Comparison of ENCODE assay signal across 12 cellular contexts in the genomic region with DNA sequence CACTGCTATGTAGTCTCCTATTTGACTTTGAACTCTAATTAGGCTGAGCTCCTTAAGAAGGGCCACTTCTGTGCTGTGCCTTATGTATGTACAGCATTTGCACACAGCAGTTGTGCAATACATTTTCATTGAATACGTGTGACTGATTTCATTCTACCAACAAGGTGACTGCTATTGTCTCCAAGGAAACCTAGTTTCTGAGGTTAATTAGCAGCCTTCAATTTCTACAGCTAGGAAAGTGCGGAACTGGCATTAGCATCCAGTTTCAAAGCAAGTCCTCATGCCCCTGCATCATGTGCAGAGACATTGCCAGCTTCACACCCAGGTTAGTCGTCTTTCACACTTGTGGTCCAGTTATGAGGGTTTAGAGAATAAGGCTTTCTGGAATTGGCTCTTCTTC. TPM values are rescaled to one million over a fixed set of nuclear protein-coding genes. Genes with fewer than 3 reads are reported as not detected.
A peak's percentile ranks its signal among the peaks of the same experiment; 100 is the strongest.
DNase-seq lines count a peak whose midpoint lies in the region; ATAC-seq and TF ChIP-seq lines count a peak whose summit lies in the region.
"Had no signal": no experiment of that assay in that cellular context is flagged by ENCODE, and none has a peak within 500 bp of the region (broad histone marks: within the 10 kb centered on the region; RNA-seq: fewer than 3 reads in every experiment).

No MANE protein-coding gene starts in this region.

- POLR2A ChIA-PET in T-cell (lab: Charles Lee) = interaction anchor here (0.5 to 1.8 kb wide), 4 partner anchors 13 to 58 kb away, joined by 3 to 7 read pairs (median 4); no protein-coding TSS in a partner anchor

- H3K9me3 Mint-ChIP-seq in T-cell (no peaks in the 10 kb centered on the region), natural killer cell (no peaks in the 10 kb centered on the region)

- intact Hi-C loops in natural killer cell (cut with micrococcal nuclease) = no loop called here

- peak; percentile 8 for DNase-seq in NCI-H748 (lab: John Stamatoyannopoulos, UW; ENCODE audit: unreplicated experiment)
- no peak for DNase-seq in NCI-H748 treated with DMSO at 0.1 percent for 48 hours (lab: John Stamatoyannopoulos, UW)
- no peak for DNase-seq in T-cell
- no peak for DNase-seq in natural killer cell
- no peak for DNase-seq in NCI-H187 (lab: John Stamatoyannopoulos, UW)
- no peak for DNase-seq in H7
- DNase-seq in COR-L47 (lab: John Stamatoyannopoulos, UW) = no peak
- DNase-seq: GF-D8, NCI-H1048, upper lobe of left lung had no signal

- H3K4me3 Mint-ChIP-seq in T-cell (peak overlapping the region; percentile 29 to 80 (median 39)), natural killer cell (no peak overlapping the region)

- H3K4me3 ChIP-seq in H7 (ENCODE audit: insufficient read depth, low read depth, low read length) = no peak overlapping the region
- H3K4me3 ChIP-seq: ascending aorta, upper lobe of left lung had no signal

- H3K4me1 Mint-ChIP-seq in T-cell (peaks cover 94 to 96% (median 95%) of the 10 kb centered on the region in 3 donors), natural killer cell (peaks cover 76 to 87% of the 10 kb centered on the region in 2 donors)

- H3K27me3 Mint-ChIP-seq in T-cell (no peaks in the 10 kb centered on the region), natural killer cell (ENCODE audit: low read depth in 2 of 2) (no peaks in the 10 kb centered on the region)

- TF ChIP-seq CTCF in natural killer cell (IDR thresholded peaks at IDR 0.05) = no peak

- H3K27me3 ChIP-seq in H7 (ENCODE audit: control insufficient read depth, insufficient read depth, low read length) = no peaks in the 10 kb centered on the region
- H3K27me3 ChIP-seq: ascending aorta, upper lobe of left lung had no signal

- ATAC-seq in GM21390 (IDR thresholded peaks at IDR 0.05; ENCODE audit: unreplicated experiment) (peak; percentile 38), T-cell (replicated peaks in 1 of 4) (no peak), natural killer cell (peak in 2 of 3 donors; percentile 5 to 34)

- H3K27ac Mint-ChIP-seq in T-cell = peak overlapping the region; percentile 98 to 99
- peak overlapping the region; percentile 91 to 93 for H3K27ac Mint-ChIP-seq in natural killer cell

- CTCF ChIA-PET in T-cell (lab: Charles Lee) = no interaction called here

- no peaks in the 10 kb centered on the region for H3K36me3 ChIP-seq in H7 (replicated peaks; ENCODE audit: control insufficient read depth, insufficient read depth, low read length)
- H3K36me3 ChIP-seq: ascending aorta, upper lobe of left lung had no signal

- H3K36me3 Mint-ChIP-seq in T-cell (peaks cover 24% of the 10 kb centered on the region), natural killer cell (no peaks in the 10 kb centered on the region)

RNA-seq across cellular contexts. Expression of a gene that starts 58.6 kb away (rescaled TPM):
- total RNA-seq in T-cell (100 to 1,000 TPM in 4 of 5 donors, 10 to 100 TPM in 1; 97.7 to 154 (median 120) TPM), natural killer cell (10 to 100 TPM; 34.1 to 50.8 (median 43.0) TPM)
- 69.8 and 80.3 TPM in 2 replicates for total RNA-seq in H7 (2014; rRNA removed; shearing (Covaris generic))

Comparison
In these comparisons a context has a peak if more than half of its experiments do, and no peak if none do; other contexts are left out.
1. ATAC-seq: peak in GM21390 (single experiment) and natural killer cell (2 of 3); none in T-cell (0 of 4).